Comparison of ENCODE assay signal across 8 cellular contexts in the genomic region with DNA sequence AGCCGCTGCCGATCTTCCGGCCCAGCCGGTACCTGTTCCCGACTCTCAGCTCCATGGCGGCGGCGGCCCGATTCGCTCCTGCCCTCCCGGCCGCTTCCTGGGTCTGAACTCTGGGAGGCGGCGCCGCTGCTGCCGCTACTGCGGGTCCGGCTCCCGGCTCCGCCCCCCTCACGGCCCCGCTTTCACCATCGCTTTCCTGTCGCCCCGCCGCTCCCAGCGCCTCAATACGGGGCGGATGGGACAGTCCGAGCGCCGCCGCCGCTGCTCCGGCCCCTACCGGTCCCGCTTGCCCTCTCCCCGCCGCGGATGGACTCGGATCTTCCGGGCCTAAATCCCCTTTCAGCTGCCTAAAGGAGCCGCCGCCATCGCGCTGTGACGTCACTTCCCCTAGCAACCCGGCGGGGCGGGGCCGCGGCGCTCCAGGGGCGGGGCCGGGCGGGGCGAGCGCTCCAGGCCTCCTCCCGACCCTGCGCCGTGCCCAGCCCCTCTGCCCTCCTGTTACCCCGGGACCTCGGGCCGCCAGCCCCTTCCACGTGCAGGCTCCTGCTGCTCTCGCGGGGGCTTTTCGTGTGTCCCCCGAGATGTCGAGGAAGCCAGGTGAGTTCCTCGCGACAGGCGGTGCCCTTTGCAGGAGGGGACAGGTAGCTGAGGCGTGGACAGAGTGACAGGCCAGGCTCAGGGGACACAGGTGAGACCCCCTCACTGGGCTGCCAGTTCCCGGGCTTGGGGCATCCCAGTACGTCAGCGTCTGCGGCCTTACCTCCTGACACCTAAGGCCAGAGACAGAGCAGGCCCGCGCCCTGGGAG. TPM values are rescaled to one million over a fixed set of nuclear protein-coding genes. Genes with fewer than 3 reads are reported as not detected.
DNase-seq lines count a peak whose midpoint lies in the region; ATAC-seq and TF ChIP-seq lines count a peak whose summit lies in the region.

A gene (minus strand): TSS at position 374 of the 807 bp plus-strand sequence. CDS start 319 bp downstream, at position 55.

- H3K9me3 Mint-ChIP-seq in nephron, result no peaks in the 10 kb centered on the region

- peaks cover 7% of the 10 kb centered on the region for H3K27me3 Mint-ChIP-seq in nephron (ENCODE audit: low read depth)

- H2AFZ ChIP-seq in DND-41 (ENCODE audit: low read depth, low read length), result peak within 1 kb of the TSS; percentile 75

- H3K4me3 ChIP-seq in DND-41 (ENCODE audit: low read depth in 1 of 2, low read length in 2 of 2), result peak within 1 kb of the TSS; percentile 75 to 86
- H3K4me3 ChIP-seq in MG63, result peak within 1 kb of the TSS; percentile 84
- peak within 1 kb of the TSS; percentile 82 for H3K4me3 ChIP-seq in fibroblast of the aortic adventitia (ENCODE audit: low read depth, low read length)

- H3K36me3 Mint-ChIP-seq in nephron (ENCODE audit: low read depth), result peaks cover 33% of the 10 kb centered on the region

- H3K9ac ChIP-seq in DND-41 (ENCODE audit: low read depth, low read length), result peak within 1 kb of the TSS; percentile 86

- H3K27ac Mint-ChIP-seq in nephron, result peak within 1 kb of the TSS; percentile 97 to 100 (median 99)

- H3K27ac ChIP-seq in DND-41 (ENCODE audit: low read length), result peak within 1 kb of the TSS; percentile 86

- H3K4me3 Mint-ChIP-seq in nephron, result peak within 1 kb of the TSS; percentile 93 to 98 (median 95)

- peaks cover 41% of the 10 kb centered on the region for H4K20me1 ChIP-seq in DND-41 (ENCODE audit: insufficient read depth, low read length)

- H3K4me1 Mint-ChIP-seq in nephron, result peaks cover 41% of the 10 kb centered on the region

- H3K4me2 ChIP-seq in DND-41 (ENCODE audit: insufficient read depth, low read length), result peak within 1 kb of the TSS; percentile 98

- ATAC-seq in DND-41 (ENCODE audit: insufficient read depth, low read depth), result peak; percentile 87
- ATAC-seq in stimulated activated naive CD8-positive, alpha-beta T cell treated with anti-CD3 and anti-CD28 coated beads, Interleukin-15, Interleukin-2, amounts not matched to agents 100 U/mL and 50 U/mL, for 24 hours, result peak; percentile 84

- H3K4me1 ChIP-seq in DND-41 (ENCODE audit: insufficient read depth, low read length), result peaks cover 48% of the 10 kb centered on the region

- H3K9me3 ChIP-seq in DND-41 (ENCODE audit: insufficient read depth, low read length, severe bottlenecking), result no peaks in the 10 kb centered on the region
- H3K9me3 ChIP-seq in MG63, result no peaks in the 10 kb centered on the region

- TF ChIP-seq CTCF in DND-41 (IDR thresholded peaks at IDR 0.05; ENCODE audit: borderline replicate concordance, extremely low read depth, low read length, poor library complexity, severe bottlenecking), result no peak
- no peak for TF ChIP-seq CTCF in fibroblast of the aortic adventitia (IDR thresholded peaks at IDR 0.05; ENCODE audit: insufficient read depth, low read length)
- TF ChIP-seq CTCF in nephron (IDR thresholded peaks at IDR 0.05; ENCODE audit: unreplicated experiment in 3 of 3), result no peak

- DNase-seq in DND-41 (peak; percentile 93), GOT3 (lab: John Stamatoyannopoulos, UW) (peak; percentile 81), MG63 (peak; percentile 89), SHP77 (lab: John Stamatoyannopoulos, UW) (peak; percentile 82 to 83), fibroblast of the aortic adventitia (ENCODE audit: low read depth) (peak; percentile 82)
- peak; percentile 87 for DNase-seq in activated effector memory CD4-positive, alpha-beta T cell treated with Interleukin-2 at 50 U/mL for 16 hours
- DNase-seq in stimulated activated naive CD8-positive, alpha-beta T cell treated with anti-CD3 and anti-CD28 coated beads, Interleukin-15, Interleukin-2, amounts not matched to agents 100 U/mL and 50 U/mL, for 24 hours, result peak; percentile 96

- H3K79me2 ChIP-seq in DND-41 (ENCODE audit: insufficient read depth, low read length), result peaks cover 49% of the 10 kb centered on the region

- H3K27me3 ChIP-seq in DND-41 (ENCODE audit: insufficient read depth, low read length, poor library complexity), result no peaks in the 10 kb centered on the region
- no peaks in the 10 kb centered on the region for H3K27me3 ChIP-seq in MG63

- H3K36me3 ChIP-seq in DND-41 (ENCODE audit: insufficient read depth, low read length) (peaks cover 41% of the 10 kb centered on the region), MG63 (peaks cover 37% of the 10 kb centered on the region)

RNA-seq across cellular contexts. Expression of the gene that starts here (rescaled TPM):
- 60.2 and 104 TPM in 2 replicates for total RNA-seq in MG63 (2014; rRNA removed; shearing (Covaris generic); ENCODE audit: low replicate concordance)
- total RNA-seq in fibroblast of the aortic adventitia (ENCODE audit: low replicate concordance), result 28.9 and 52.7 TPM in 2 replicates

Comparison
In these comparisons a context has a peak if more than half of its experiments do, and no peak if none do; other contexts are left out.
1. Peak in every context shown above with its lines: DNase-seq, ATAC-seq, H3K4me3 ChIP-seq and H3K27ac ChIP-seq.